ENCODE assay signal across 18 cellular contexts in genomic region chr17:30605027-30605426, GRCh38.
"Had no signal": no experiment of that assay in that cellular context is flagged by ENCODE, and none has a peak within 500 bp of the region (broad histone marks: within the 10 kb centered on the region; RNA-seq: fewer than 3 reads in every experiment).

No MANE protein-coding gene starts in this region.

- H3K27me3 Mint-ChIP-seq: activated naive CD8-positive, alpha-beta T cell treated with anti-CD3 and anti-CD28 coated beads, Interleukin-2, amount 10 ng/mL, durations not matched to agents 7 days and 5 days; progenitor cell of endocrine pancreas had no signal

- H3K36me3 Mint-ChIP-seq: WTC11 had no signal

- H3K9me3 Mint-ChIP-seq: activated naive CD8-positive, alpha-beta T cell treated with anti-CD3 and anti-CD28 coated beads, Interleukin-2, amount 10 ng/mL, durations not matched to agents 7 days and 5 days; endodermal cell; T-helper 1 cell treated with Interleukin-12 subunit alpha and Interleukin-12 subunit beta and Interleukin-4 antibody, amounts not matched to agents 30 μg/mL and 1 μg/mL, for 36 hours; WTC11 had no signal

- H3K27me3 ChIP-seq: testis, upper lobe of left lung had no signal

- H3K4me3 Mint-ChIP-seq: activated naive CD8-positive, alpha-beta T cell treated with anti-CD3 and anti-CD28 coated beads, Interleukin-2, amount 10 ng/mL, durations not matched to agents 7 days and 5 days; endodermal cell; T-helper 1 cell treated with Interleukin-12 subunit alpha and Interleukin-12 subunit beta and Interleukin-4 antibody, amounts not matched to agents 30 μg/mL and 1 μg/mL, for 36 hours; WTC11 had no signal

- H3K4me3 ChIP-seq: coronary artery, left ventricle myocardium inferior, testis, upper lobe of left lung had no signal

- H3K36me3 ChIP-seq: left ventricle myocardium inferior, upper lobe of left lung had no signal

- H3K27ac Mint-ChIP-seq: activated naive CD8-positive, alpha-beta T cell treated with anti-CD3 and anti-CD28 coated beads, Interleukin-2, amount 10 ng/mL, durations not matched to agents 7 days and 5 days; endodermal cell; progenitor cell of endocrine pancreas; T-helper 1 cell treated with Interleukin-12 subunit alpha and Interleukin-12 subunit beta and Interleukin-4 antibody, amounts not matched to agents 30 μg/mL and 1 μg/mL, for 36 hours; WTC11 had no signal

- ATAC-seq: WTC11 had no signal

- DNase-seq: activated naive CD4-positive, alpha-beta T cell treated with Interleukin-2 at 50 U/mL for 16 hours; activated naive CD8-positive, alpha-beta T cell treated with anti-CD3 and anti-CD28 coated beads, Interleukin-2, amount 10 ng/mL, durations not matched to agents 7 days and 5 days; activated T-cell treated with anti-CD3 and anti-CD28 coated beads, Interleukin-2, amount 50 U/mL, for 1 hour; amniotic stem cell; endodermal cell; left ventricle myocardium inferior; retina; stimulated activated CD4-positive, alpha-beta T cell treated with anti-CD3 and anti-CD28 coated beads, Interleukin-2, amount 100 ng/mL, for 48 hours; stimulated activated CD8-positive, alpha-beta memory T cell treated with anti-CD3 and anti-CD28 coated beads, Interleukin-4, amount 100 ng/mL, for 48 hours; stimulated activated naive CD4-positive, alpha-beta T cell; T1000; testis; upper lobe of left lung had no signal

- H3K27ac ChIP-seq: coronary artery, epithelial cell of prostate, left ventricle myocardium inferior, testis, upper lobe of left lung had no signal
